ENCODE assay signal across 27 cellular contexts in the genomic region with DNA sequence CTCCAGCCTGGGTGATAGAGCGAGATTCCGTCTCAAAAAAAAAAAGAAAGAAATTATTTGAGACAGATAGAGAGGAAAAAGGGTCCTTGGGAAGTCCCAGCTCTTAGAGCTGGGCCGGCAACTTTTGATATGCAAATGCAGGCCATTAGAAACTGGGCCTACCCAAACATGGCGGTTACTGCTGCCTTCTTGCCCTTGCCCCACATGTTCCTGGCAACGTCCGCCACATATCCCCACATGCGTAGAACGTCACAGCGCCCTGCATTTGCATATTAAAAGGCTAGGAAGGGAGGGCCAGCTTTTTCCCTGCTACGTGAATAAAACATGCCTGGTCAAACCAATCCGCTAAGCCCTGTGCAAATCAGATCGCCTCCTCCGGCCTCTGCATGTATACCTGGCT.
"Had no signal": no experiment of that assay in that cellular context is flagged by ENCODE, and none has a peak within 500 bp of the region (broad histone marks: within the 10 kb centered on the region; RNA-seq: fewer than 3 reads in every experiment).

No MANE protein-coding gene starts in this region.

- H2AFZ ChIP-seq: parathyroid adenoma had no signal

- ATAC-seq: heart right ventricle; left colon; lower lobe of right lung; mucosa of descending colon; natural killer cell treated with Interleukin-12 subunit alpha and Interleukin-12 subunit beta and Interleukin-15 and Interleukin-18, amount 100 ng/mL, for 72 hours; right lobe of liver had no signal

- H3K9me3 ChIP-seq: esophagus squamous epithelium, heart right ventricle, left ventricle myocardium inferior, lower lobe of right lung, mucosa of descending colon, right lobe of liver, thoracic aorta, tibial nerve, upper lobe of left lung had no signal

- H3K27ac ChIP-seq: esophagus squamous epithelium, heart right ventricle, left ventricle myocardium inferior, lower lobe of right lung, parathyroid adenoma, right lobe of liver, thoracic aorta, tibial nerve, upper lobe of left lung had no signal

- H3K4me3 ChIP-seq: esophagus squamous epithelium, heart right ventricle, left ventricle myocardium inferior, lower lobe of right lung, mucosa of descending colon, right lobe of liver, thoracic aorta, tibial nerve, upper lobe of left lung had no signal

- H3K4me1 ChIP-seq: esophagus squamous epithelium, left ventricle myocardium inferior, lower lobe of right lung, parathyroid adenoma, right lobe of liver, tibial nerve, upper lobe of left lung had no signal

- FAIRE-seq: colon, endothelial cell of umbilical vein, urothelium cell line had no signal

- DNase-seq: central memory CD4-positive, alpha-beta T cell; effector CD8-positive, alpha-beta T cell; endodermal cell; esophagus squamous epithelium; foreskin melanocyte; glutamatergic neuron; heart right ventricle; hippocampal formation; immature natural killer cell; islet precursor cell; kidney glomerular epithelial cell; left colon; left ventricle myocardium inferior; lower lobe of right lung; mucosa of descending colon; naive B cell; right lobe of liver; stimulated activated naive CD4-positive, alpha-beta T cell treated with Interleukin-2 at 50 U/mL for 16 hours; substantia nigra; upper lobe of left lung had no signal

- H3K9ac ChIP-seq: parathyroid adenoma had no signal

- H3K27me3 ChIP-seq: heart right ventricle, right lobe of liver, tibial nerve, upper lobe of left lung had no signal

- H3K79me2 ChIP-seq: parathyroid adenoma had no signal

- H3K36me3 ChIP-seq: esophagus squamous epithelium, heart right ventricle, left ventricle myocardium inferior, lower lobe of right lung, right lobe of liver, thoracic aorta, tibial nerve, upper lobe of left lung had no signal
